ENCODE assay signal across 1 cellular context in the genomic region with DNA sequence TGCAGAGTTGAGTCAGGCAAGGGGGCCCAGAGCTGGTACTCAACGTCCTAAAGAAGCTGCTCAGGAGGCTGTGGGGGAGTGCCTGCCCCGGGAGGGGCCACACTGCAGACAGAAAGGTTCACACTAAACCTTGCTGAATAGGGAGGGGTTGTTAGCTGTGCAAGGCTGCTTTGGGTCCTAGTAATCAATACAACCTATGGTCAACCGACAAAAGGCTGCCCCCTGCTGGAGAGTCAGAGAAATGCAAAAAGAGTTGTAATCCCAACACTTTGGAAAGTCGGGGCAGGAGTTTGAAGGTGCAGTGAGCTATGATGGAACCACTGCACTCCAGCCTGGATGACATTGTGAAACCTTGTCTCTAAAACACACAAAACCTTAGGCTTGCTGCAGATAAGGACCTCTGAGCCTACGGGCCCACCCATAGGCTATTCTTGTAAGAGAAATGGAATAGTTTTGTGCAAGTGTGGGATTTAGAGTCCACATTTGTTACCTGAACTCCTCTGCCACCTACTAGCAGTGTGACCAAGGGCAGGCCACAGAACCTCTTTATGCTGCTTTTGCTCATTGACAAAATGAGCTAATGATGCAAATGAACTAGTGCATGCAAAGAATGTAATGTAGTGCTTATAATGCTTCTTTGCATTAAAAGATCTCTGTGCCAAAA.
TF ChIP-seq lines count a peak whose summit lies in the region.

No MANE protein-coding gene starts in this region.

TF ChIP-seq in HepG2, 621 proteins besides CTCF, POLR2A, EP300 and RAD21 (continued from another document and continues in another):
- TF ChIP-seq, protein P1, sequence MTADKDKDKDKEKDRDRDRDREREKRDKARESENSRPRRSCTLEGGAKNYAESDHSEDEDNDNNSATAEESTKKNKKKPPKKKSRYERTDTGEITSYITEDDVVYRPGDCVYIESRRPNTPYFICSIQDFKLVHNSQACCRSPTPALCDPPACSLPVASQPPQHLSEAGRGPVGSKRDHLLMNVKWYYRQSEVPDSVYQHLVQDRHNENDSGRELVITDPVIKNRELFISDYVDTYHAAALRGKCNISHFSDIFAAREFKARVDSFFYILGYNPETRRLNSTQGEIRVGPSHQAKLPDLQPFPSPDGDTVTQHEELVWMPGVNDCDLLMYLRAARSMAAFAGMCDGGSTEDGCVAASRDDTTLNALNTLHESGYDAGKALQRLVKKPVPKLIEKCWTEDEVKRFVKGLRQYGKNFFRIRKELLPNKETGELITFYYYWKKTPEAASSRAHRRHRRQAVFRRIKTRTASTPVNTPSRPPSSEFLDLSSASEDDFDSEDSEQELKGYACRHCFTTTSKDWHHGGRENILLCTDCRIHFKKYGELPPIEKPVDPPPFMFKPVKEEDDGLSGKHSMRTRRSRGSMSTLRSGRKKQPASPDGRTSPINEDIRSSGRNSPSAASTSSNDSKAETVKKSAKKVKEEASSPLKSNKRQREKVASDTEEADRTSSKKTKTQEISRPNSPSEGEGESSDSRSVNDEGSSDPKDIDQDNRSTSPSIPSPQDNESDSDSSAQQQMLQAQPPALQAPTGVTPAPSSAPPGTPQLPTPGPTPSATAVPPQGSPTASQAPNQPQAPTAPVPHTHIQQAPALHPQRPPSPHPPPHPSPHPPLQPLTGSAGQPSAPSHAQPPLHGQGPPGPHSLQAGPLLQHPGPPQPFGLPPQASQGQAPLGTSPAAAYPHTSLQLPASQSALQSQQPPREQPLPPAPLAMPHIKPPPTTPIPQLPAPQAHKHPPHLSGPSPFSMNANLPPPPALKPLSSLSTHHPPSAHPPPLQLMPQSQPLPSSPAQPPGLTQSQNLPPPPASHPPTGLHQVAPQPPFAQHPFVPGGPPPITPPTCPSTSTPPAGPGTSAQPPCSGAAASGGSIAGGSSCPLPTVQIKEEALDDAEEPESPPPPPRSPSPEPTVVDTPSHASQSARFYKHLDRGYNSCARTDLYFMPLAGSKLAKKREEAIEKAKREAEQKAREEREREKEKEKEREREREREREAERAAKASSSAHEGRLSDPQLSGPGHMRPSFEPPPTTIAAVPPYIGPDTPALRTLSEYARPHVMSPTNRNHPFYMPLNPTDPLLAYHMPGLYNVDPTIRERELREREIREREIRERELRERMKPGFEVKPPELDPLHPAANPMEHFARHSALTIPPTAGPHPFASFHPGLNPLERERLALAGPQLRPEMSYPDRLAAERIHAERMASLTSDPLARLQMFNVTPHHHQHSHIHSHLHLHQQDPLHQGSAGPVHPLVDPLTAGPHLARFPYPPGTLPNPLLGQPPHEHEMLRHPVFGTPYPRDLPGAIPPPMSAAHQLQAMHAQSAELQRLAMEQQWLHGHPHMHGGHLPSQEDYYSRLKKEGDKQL (CRISPR knock-in tag; IDR thresholded peaks at IDR 0.05; ENCODE audit: low read depth), result no peak
- TF ChIP-seq TBL1XR1 (IDR thresholded peaks at IDR 0.05; ENCODE audit: borderline replicate concordance, low read length, partially characterized antibody) (no peak), HMG20B (CRISPR knock-in tag; conservative IDR thresholded peaks at IDR 0.05) (no peak), ZNF3 (CRISPR knock-in tag; IDR thresholded peaks at IDR 0.05) (no peak), SP4 (CRISPR knock-in tag; IDR thresholded peaks at IDR 0.05) (no peak), MBNL3 (CRISPR knock-in tag; conservative IDR thresholded peaks at IDR 0.05) (no peak), AGO1 (IDR thresholded peaks at IDR 0.05; ENCODE audit: low read depth, low read length, poor library complexity, severe bottlenecking) (no peak), EEA1 (CRISPR knock-in tag; IDR thresholded peaks at IDR 0.05; ENCODE audit: borderline replicate concordance) (no peak), HDAC1 (CRISPR knock-in tag; IDR thresholded peaks at IDR 0.05) (no peak), TAF15 (IDR thresholded peaks at IDR 0.05; ENCODE audit: low read depth, low read length, poor library complexity, severe bottlenecking) (no peak), ZNF777 (CRISPR knock-in tag; IDR thresholded peaks at IDR 0.05) (no peak), ZNF446 (CRISPR knock-in tag; IDR thresholded peaks at IDR 0.05) (no peak), POGZ (CRISPR knock-in tag; IDR thresholded peaks at IDR 0.05) (no peak), ATRX (CRISPR knock-in tag; IDR thresholded peaks at IDR 0.05; ENCODE audit: borderline replicate concordance) (no peak), NCOR1 (IDR thresholded peaks at IDR 0.05; ENCODE audit: borderline replicate concordance, low read length) (no peak), ZZZ3 (CRISPR knock-in tag; IDR thresholded peaks at IDR 0.05; ENCODE audit: borderline replicate concordance) (no peak), SIX4 (CRISPR knock-in tag; IDR thresholded peaks at IDR 0.05) (no peak), SRSF4 (IDR thresholded peaks at IDR 0.05; ENCODE audit: low read depth, low read length, poor library complexity, severe bottlenecking) (no peak), SP2 (CRISPR knock-in tag; IDR thresholded peaks at IDR 0.05) (no peak), ZNF451 (CRISPR knock-in tag; IDR thresholded peaks at IDR 0.05) (no peak), SAFB2 (CRISPR knock-in tag; IDR thresholded peaks at IDR 0.05; ENCODE audit: borderline replicate concordance, low read depth) (no peak), ZNF101 (CRISPR knock-in tag; IDR thresholded peaks at IDR 0.05; ENCODE audit: borderline replicate concordance, low read depth) (no peak), MIER2 (CRISPR knock-in tag; IDR thresholded peaks at IDR 0.05) (no peak), ZNF264 (CRISPR knock-in tag; IDR thresholded peaks at IDR 0.05) (no peak), TBX2 (CRISPR knock-in tag; IDR thresholded peaks at IDR 0.05; ENCODE audit: borderline replicate concordance) (0 out of 2 replicates have a peak, but pooled peaks have one; percentile 22), ZNF350 (CRISPR knock-in tag; IDR thresholded peaks at IDR 0.05; ENCODE audit: borderline replicate concordance, low read depth) (no peak), RARA (CRISPR knock-in tag; IDR thresholded peaks at IDR 0.05) (no peak), NFATC3 (CRISPR knock-in tag; IDR thresholded peaks at IDR 0.05) (no peak), GATAD2A (CRISPR knock-in tag; IDR thresholded peaks at IDR 0.05) (no peak)
- TF ChIP-seq, protein P2, sequence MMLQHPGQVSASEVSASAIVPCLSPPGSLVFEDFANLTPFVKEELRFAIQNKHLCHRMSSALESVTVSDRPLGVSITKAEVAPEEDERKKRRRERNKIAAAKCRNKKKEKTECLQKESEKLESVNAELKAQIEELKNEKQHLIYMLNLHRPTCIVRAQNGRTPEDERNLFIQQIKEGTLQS (CRISPR knock-in tag; IDR thresholded peaks at IDR 0.05), result no peak
- TF ChIP-seq, protein P3, sequence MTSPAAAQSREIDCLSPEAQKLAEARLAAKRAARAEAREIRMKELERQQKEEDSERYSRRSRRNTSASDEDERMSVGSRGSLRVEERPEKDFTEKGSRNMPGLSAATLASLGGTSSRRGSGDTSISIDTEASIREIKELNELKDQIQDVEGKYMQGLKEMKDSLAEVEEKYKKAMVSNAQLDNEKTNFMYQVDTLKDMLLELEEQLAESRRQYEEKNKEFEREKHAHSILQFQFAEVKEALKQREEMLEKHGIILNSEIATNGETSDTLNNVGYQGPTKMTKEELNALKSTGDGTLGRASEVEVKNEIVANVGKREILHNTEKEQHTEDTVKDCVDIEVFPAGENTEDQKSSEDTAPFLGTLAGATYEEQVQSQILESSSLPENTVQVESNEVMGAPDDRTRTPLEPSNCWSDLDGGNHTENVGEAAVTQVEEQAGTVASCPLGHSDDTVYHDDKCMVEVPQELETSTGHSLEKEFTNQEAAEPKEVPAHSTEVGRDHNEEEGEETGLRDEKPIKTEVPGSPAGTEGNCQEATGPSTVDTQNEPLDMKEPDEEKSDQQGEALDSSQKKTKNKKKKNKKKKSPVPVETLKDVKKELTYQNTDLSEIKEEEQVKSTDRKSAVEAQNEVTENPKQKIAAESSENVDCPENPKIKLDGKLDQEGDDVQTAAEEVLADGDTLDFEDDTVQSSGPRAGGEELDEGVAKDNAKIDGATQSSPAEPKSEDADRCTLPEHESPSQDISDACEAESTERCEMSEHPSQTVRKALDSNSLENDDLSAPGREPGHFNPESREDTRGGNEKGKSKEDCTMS (CRISPR knock-in tag; conservative IDR thresholded peaks at IDR 0.05), result no peak
- TF ChIP-seq, protein P4, sequence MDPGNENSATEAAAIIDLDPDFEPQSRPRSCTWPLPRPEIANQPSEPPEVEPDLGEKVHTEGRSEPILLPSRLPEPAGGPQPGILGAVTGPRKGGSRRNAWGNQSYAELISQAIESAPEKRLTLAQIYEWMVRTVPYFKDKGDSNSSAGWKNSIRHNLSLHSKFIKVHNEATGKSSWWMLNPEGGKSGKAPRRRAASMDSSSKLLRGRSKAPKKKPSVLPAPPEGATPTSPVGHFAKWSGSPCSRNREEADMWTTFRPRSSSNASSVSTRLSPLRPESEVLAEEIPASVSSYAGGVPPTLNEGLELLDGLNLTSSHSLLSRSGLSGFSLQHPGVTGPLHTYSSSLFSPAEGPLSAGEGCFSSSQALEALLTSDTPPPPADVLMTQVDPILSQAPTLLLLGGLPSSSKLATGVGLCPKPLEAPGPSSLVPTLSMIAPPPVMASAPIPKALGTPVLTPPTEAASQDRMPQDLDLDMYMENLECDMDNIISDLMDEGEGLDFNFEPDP (CRISPR knock-in tag; conservative IDR thresholded peaks at IDR 0.05), result no peak
- TF ChIP-seq, protein P5, sequence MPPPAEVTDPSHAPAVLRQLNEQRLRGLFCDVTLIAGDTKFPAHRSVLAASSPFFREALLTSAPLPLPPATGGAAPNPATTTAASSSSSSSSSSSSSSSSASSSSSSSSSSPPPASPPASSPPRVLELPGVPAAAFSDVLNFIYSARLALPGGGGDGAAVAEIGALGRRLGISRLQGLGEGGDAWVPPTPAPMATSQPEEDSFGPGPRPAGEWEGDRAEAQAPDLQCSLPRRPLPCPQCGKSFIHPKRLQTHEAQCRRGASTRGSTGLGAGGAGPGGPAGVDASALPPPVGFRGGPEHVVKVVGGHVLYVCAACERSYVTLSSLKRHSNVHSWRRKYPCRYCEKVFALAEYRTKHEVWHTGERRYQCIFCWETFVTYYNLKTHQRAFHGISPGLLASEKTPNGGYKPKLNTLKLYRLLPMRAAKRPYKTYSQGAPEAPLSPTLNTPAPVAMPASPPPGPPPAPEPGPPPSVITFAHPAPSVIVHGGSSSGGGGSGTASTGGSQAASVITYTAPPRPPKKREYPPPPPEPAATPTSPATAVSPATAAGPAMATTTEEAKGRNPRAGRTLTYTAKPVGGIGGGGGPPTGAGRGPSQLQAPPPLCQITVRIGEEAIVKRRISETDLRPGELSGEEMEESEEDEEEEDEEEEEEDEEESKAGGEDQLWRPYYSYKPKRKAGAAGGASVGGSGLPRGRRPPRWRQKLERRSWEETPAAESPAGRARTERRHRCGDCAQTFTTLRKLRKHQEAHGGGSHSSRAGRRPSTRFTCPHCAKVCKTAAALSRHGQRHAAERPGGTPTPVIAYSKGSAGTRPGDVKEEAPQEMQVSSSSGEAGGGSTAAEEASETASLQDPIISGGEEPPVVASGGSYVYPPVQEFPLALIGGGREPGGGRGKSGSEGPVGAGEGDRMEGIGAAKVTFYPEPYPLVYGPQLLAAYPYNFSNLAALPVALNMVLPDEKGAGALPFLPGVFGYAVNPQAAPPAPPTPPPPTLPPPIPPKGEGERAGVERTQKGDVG (CRISPR knock-in tag; IDR thresholded peaks at IDR 0.05; ENCODE audit: borderline replicate concordance), result no peak
- TF ChIP-seq, protein P6, sequence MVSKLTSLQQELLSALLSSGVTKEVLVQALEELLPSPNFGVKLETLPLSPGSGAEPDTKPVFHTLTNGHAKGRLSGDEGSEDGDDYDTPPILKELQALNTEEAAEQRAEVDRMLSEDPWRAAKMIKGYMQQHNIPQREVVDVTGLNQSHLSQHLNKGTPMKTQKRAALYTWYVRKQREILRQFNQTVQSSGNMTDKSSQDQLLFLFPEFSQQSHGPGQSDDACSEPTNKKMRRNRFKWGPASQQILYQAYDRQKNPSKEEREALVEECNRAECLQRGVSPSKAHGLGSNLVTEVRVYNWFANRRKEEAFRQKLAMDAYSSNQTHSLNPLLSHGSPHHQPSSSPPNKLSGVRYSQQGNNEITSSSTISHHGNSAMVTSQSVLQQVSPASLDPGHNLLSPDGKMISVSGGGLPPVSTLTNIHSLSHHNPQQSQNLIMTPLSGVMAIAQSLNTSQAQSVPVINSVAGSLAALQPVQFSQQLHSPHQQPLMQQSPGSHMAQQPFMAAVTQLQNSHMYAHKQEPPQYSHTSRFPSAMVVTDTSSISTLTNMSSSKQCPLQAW (CRISPR knock-in tag; IDR thresholded peaks at IDR 0.05), result 0 out of 2 replicates have a peak, but pooled peaks have one; percentile 29
- TF ChIP-seq, protein P7, sequence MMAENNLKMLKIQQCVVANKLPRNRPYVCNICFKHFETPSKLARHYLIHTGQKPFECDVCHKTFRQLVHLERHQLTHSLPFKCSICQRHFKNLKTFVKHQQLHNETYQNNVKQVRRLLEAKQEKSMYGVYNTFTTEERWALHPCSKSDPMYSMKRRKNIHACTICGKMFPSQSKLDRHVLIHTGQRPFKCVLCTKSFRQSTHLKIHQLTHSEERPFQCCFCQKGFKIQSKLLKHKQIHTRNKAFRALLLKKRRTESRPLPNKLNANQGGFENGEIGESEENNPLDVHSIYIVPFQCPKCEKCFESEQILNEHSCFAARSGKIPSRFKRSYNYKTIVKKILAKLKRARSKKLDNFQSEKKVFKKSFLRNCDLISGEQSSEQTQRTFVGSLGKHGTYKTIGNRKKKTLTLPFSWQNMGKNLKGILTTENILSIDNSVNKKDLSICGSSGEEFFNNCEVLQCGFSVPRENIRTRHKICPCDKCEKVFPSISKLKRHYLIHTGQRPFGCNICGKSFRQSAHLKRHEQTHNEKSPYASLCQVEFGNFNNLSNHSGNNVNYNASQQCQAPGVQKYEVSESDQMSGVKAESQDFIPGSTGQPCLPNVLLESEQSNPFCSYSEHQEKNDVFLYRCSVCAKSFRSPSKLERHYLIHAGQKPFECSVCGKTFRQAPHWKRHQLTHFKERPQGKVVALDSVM (CRISPR knock-in tag; IDR thresholded peaks at IDR 0.05), result no peak
- TF ChIP-seq, protein P8, sequence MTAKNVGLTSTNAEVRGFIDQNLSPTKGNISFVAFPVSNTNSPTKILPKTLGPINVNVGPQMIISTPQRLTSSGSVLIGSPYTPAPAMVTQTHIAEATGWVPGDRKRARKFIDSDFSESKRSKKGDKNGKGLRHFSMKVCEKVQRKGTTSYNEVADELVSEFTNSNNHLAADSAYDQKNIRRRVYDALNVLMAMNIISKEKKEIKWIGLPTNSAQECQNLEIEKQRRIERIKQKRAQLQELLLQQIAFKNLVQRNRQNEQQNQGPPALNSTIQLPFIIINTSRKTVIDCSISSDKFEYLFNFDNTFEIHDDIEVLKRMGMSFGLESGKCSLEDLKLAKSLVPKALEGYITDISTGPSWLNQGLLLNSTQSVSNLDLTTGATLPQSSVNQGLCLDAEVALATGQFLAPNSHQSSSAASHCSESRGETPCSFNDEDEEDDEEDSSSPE (CRISPR knock-in tag; IDR thresholded peaks at IDR 0.05), result no peak
- TF ChIP-seq, protein P9, sequence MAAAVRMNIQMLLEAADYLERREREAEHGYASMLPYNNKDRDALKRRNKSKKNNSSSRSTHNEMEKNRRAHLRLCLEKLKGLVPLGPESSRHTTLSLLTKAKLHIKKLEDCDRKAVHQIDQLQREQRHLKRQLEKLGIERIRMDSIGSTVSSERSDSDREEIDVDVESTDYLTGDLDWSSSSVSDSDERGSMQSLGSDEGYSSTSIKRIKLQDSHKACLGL (CRISPR knock-in tag; IDR thresholded peaks at IDR 0.05), result no peak
- TF ChIP-seq, protein P10, sequence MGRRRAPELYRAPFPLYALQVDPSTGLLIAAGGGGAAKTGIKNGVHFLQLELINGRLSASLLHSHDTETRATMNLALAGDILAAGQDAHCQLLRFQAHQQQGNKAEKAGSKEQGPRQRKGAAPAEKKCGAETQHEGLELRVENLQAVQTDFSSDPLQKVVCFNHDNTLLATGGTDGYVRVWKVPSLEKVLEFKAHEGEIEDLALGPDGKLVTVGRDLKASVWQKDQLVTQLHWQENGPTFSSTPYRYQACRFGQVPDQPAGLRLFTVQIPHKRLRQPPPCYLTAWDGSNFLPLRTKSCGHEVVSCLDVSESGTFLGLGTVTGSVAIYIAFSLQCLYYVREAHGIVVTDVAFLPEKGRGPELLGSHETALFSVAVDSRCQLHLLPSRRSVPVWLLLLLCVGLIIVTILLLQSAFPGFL (CRISPR knock-in tag; IDR thresholded peaks at IDR 0.05), result no peak
